29 cellular contexts compared by ENCODE assay signal in genomic region chr9:76681556-76681955, GRCh38.
"Had no signal": no experiment of that assay in that cellular context is flagged by ENCODE, and none has a peak within 500 bp of the region (broad histone marks: within the 10 kb centered on the region; RNA-seq: fewer than 3 reads in every experiment).

No MANE protein-coding gene starts in this region.

- H3K27me3 Mint-ChIP-seq: activated CD4-positive, alpha-beta T cell treated with anti-CD3 and anti-CD28 coated beads for 36 hours; activated CD4-positive, alpha-beta T cell treated with anti-CD3 and anti-CD28 coated beads, Interleukin-2, amount 10 ng/mL, durations not matched to agents 7 days and 5 days; activated CD8-positive, alpha-beta memory T cell treated with anti-CD3 and anti-CD28 coated beads, Interleukin-2, amount 10 ng/mL, durations not matched to agents 7 days and 5 days had no signal

- H3K4me3 ChIP-seq: adrenal gland, body of pancreas, breast epithelium, K562 had no signal

- H3K27ac ChIP-seq: adrenal gland, body of pancreas, breast epithelium had no signal

- H3K9me3 ChIP-seq: adrenal gland, body of pancreas, breast epithelium had no signal

- H3K36me3 Mint-ChIP-seq: activated CD8-positive, alpha-beta memory T cell treated with anti-CD3 and anti-CD28 coated beads, Interleukin-2, amount 10 ng/mL, durations not matched to agents 7 days and 5 days; activated naive CD4-positive, alpha-beta T cell treated with anti-CD3 and anti-CD28 coated beads, Interleukin-2, amount 50 U/mL, for 72 hours had no signal

- H3K9me3 Mint-ChIP-seq: activated CD4-positive, alpha-beta T cell treated with anti-CD3 and anti-CD28 coated beads, Interleukin-2, amount 10 ng/mL, durations not matched to agents 7 days and 5 days; activated naive CD4-positive, alpha-beta T cell treated with anti-CD3 and anti-CD28 coated beads for 36 hours; activated naive CD4-positive, alpha-beta T cell treated with anti-CD3 and anti-CD28 coated beads, Interleukin-2, amount 50 U/mL, for 72 hours; T-helper 2 cell treated with Interferon-gamma antibody and Interleukin-4, amounts not matched to agents 5 μg/mL and 100 μg/mL, for 36 hours had no signal

- DNase-seq: activated CD4-positive, alpha-beta T cell treated with anti-CD3 and anti-CD28 coated beads, Interleukin-2, amount 10 ng/mL, durations not matched to agents 7 days and 5 days; activated CD8-positive, alpha-beta memory T cell treated with anti-CD3 and anti-CD28 coated beads for 24 hours; activated CD8-positive, alpha-beta memory T cell treated with anti-CD3 and anti-CD28 coated beads, Interleukin-2, amount 10 ng/mL, durations not matched to agents 7 days and 5 days; activated CD8-positive, alpha-beta memory T cell treated with anti-CD3 and anti-CD28 coated beads, Interleukin-2, amount 50 U/mL, for 48 hours; activated gamma-delta T cell treated with Interleukin-2 at 50 U/mL for 16 hours; activated naive CD4-positive, alpha-beta T cell treated with anti-CD3 and anti-CD28 coated beads for 36 hours; activated T-cell treated with anti-CD3 and anti-CD28 coated beads, Interleukin-2, amount 50 U/mL, for 1 hour; adrenal gland; body of pancreas; cerebellar nuclear complex; Karpas-422; NCI-H1048; NCI-H1105 treated with DMSO at 0.1 percent for 48 hours; NCI-H1436; NCI-H1694; NCI-H1930; NCI-H2081 treated with DMSO at 0.1 percent for 48 hours; NCI-H226; NCI-H446 treated with DMSO at 0.1 percent for 48 hours; NCI-H524; NCI-H69; RPMI8226; SIG-M5 had no signal

- H3K36me3 ChIP-seq: adrenal gland, breast epithelium had no signal

- H3K4me1 ChIP-seq: adrenal gland, breast epithelium had no signal

- H3K27ac Mint-ChIP-seq: activated CD4-positive, alpha-beta T cell treated with anti-CD3 and anti-CD28 coated beads for 36 hours; activated CD4-positive, alpha-beta T cell treated with anti-CD3 and anti-CD28 coated beads, Interleukin-2, amount 10 ng/mL, durations not matched to agents 7 days and 5 days; activated CD8-positive, alpha-beta memory T cell treated with anti-CD3 and anti-CD28 coated beads, Interleukin-2, amount 10 ng/mL, durations not matched to agents 7 days and 5 days; activated naive CD4-positive, alpha-beta T cell treated with anti-CD3 and anti-CD28 coated beads for 36 hours had no signal

- ATAC-seq: body of pancreas, K562, Panc1 had no signal

- H3K4me3 Mint-ChIP-seq: activated CD4-positive, alpha-beta T cell treated with anti-CD3 and anti-CD28 coated beads for 36 hours; activated CD4-positive, alpha-beta T cell treated with anti-CD3 and anti-CD28 coated beads, Interleukin-2, amount 10 ng/mL, durations not matched to agents 7 days and 5 days; activated naive CD4-positive, alpha-beta T cell treated with anti-CD3 and anti-CD28 coated beads for 36 hours; T-helper 2 cell treated with Interferon-gamma antibody and Interleukin-4, amounts not matched to agents 5 μg/mL and 100 μg/mL, for 36 hours had no signal

- H3K27me3 ChIP-seq: adrenal gland, body of pancreas, breast epithelium had no signal
